ENCODE assay signal across 10 cellular contexts in the genomic region with DNA sequence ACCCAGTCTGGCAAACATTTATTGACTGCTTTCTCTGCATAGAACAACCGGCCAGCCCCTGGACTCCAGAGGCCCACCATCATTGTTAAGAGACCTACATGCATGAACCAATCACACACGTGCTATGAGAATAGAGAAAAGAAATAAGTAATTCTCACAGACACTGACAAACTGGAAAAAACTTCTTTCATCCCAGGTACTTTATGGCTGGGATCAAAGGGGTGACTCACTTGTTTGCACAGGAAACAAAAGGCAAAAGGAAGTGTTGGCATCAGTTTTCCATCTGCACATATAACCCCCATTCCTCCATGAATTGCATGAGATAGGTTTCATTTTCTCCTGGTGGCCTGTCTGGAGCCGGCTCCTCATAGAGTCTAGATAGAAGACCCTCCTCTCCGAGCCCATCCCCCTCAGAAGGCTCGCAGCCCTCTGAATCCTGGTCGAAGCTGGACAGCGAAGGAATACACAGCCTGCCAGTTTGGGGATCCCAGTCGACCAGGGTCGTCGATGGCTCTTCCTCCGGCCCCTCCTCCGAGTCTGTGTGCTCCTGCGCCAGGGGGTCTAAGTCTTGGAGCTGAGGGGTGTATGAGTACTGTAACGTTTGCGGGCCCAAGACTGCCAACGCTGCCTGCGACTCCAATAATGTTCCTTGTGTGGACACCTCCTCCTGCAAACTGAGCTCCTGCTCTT. TPM values are rescaled to one million over a fixed set of nuclear protein-coding genes. Genes with fewer than 3 reads are reported as not detected.
DNase-seq lines count a peak whose midpoint lies in the region; TF ChIP-seq lines count a peak whose summit lies in the region.
"Had no signal": no experiment of that assay in that cellular context is flagged by ENCODE, and none has a peak within 500 bp of the region (broad histone marks: within the 10 kb centered on the region; RNA-seq: fewer than 3 reads in every experiment).

No MANE protein-coding gene starts in this region.

- no peaks in the 10 kb centered on the region for H3K9me3 ChIP-seq in esophagus muscularis mucosa

- peak overlapping the region; percentile 85 for H3K27ac Mint-ChIP-seq in progenitor cell of endocrine pancreas
- H3K27ac Mint-ChIP-seq: activated CD4-positive, alpha-beta T cell treated with anti-CD3 and anti-CD28 coated beads, Interleukin-2, amount 10 ng/mL, durations not matched to agents 7 days and 5 days; activated naive CD4-positive, alpha-beta T cell treated with anti-CD3 and anti-CD28 coated beads, Interleukin-2, amount 10 ng/mL, durations not matched to agents 7 days and 5 days had no signal

- DNase-seq in HFF-Myc (ENCODE audit: extremely low read depth, low read depth) (peak; percentile 3), NCI-H748 (lab: John Stamatoyannopoulos, UW; ENCODE audit: unreplicated experiment) (peak; percentile 74), esophagus muscularis mucosa (ENCODE audit: extremely low spot score) (peak; percentile 82), progenitor cell of endocrine pancreas (ENCODE audit: low spot score, unreplicated experiment) (no peak), cerebellar cortex (ENCODE audit: low spot score) (no peak), erythroblast (lab: John Stamatoyannopoulos, UW) (no peak), cerebellar nuclear complex (lab: John Stamatoyannopoulos, UW) (no peak)
- DNase-seq: activated CD4-positive, alpha-beta T cell treated with anti-CD3 and anti-CD28 coated beads, Interleukin-2, amount 10 ng/mL, durations not matched to agents 7 days and 5 days; activated naive CD4-positive, alpha-beta T cell treated with anti-CD3 and anti-CD28 coated beads, Interleukin-2, amount 10 ng/mL, durations not matched to agents 7 days and 5 days had no signal

- TF ChIP-seq CTCF in HFF-Myc (IDR thresholded peaks at IDR 0.05; ENCODE audit: low read depth, low read length, missing control alignments) (no peak), esophagus muscularis mucosa (IDR thresholded peaks at IDR 0.05) (no peak), progenitor cell of endocrine pancreas (IDR thresholded peaks at IDR 0.05; ENCODE audit: unreplicated experiment) (no peak)

- H3K36me3 Mint-ChIP-seq in progenitor cell of endocrine pancreas (ENCODE audit: insufficient read depth), result no peaks in the 10 kb centered on the region
- H3K36me3 Mint-ChIP-seq: activated naive CD4-positive, alpha-beta T cell treated with anti-CD3 and anti-CD28 coated beads, Interleukin-2, amount 10 ng/mL, durations not matched to agents 7 days and 5 days had no signal

- H3K4me1 Mint-ChIP-seq in progenitor cell of endocrine pancreas (ENCODE audit: low read depth), result peaks cover 24% of the 10 kb centered on the region
- H3K4me1 Mint-ChIP-seq: activated CD4-positive, alpha-beta T cell treated with anti-CD3 and anti-CD28 coated beads, Interleukin-2, amount 10 ng/mL, durations not matched to agents 7 days and 5 days; activated naive CD4-positive, alpha-beta T cell treated with anti-CD3 and anti-CD28 coated beads, Interleukin-2, amount 10 ng/mL, durations not matched to agents 7 days and 5 days had no signal

- no peaks in the 10 kb centered on the region for H3K27me3 ChIP-seq in esophagus muscularis mucosa

- H3K27me3 Mint-ChIP-seq in progenitor cell of endocrine pancreas, result peaks cover 21% of the 10 kb centered on the region

- H3K9me3 Mint-ChIP-seq in progenitor cell of endocrine pancreas (ENCODE audit: low read depth), result no peaks in the 10 kb centered on the region
- H3K9me3 Mint-ChIP-seq: activated CD4-positive, alpha-beta T cell treated with anti-CD3 and anti-CD28 coated beads, Interleukin-2, amount 10 ng/mL, durations not matched to agents 7 days and 5 days; activated naive CD4-positive, alpha-beta T cell treated with anti-CD3 and anti-CD28 coated beads, Interleukin-2, amount 10 ng/mL, durations not matched to agents 7 days and 5 days had no signal

- no peak overlapping the region for H3K4me3 ChIP-seq in HFF-Myc (replicated peaks; ENCODE audit: low read depth, low read length)
- no peak overlapping the region for H3K4me3 ChIP-seq in esophagus muscularis mucosa
- H3K4me3 ChIP-seq: skin epidermis had no signal

- TF ChIP-seq POLR2A in esophagus muscularis mucosa (IDR thresholded peaks at IDR 0.05; ENCODE audit: low read depth), result no peak
- no peak for TF ChIP-seq POLR2A in erythroblast (IDR thresholded peaks at IDR 0.05; ENCODE audit: low read length)

- 52% methylated on average over 15 of the region's 17 CpGs for WGBS in esophagus muscularis mucosa

- H3K4me3 Mint-ChIP-seq in progenitor cell of endocrine pancreas (ENCODE audit: low read depth), result no peak overlapping the region
- H3K4me3 Mint-ChIP-seq: activated CD4-positive, alpha-beta T cell treated with anti-CD3 and anti-CD28 coated beads, Interleukin-2, amount 10 ng/mL, durations not matched to agents 7 days and 5 days; activated naive CD4-positive, alpha-beta T cell treated with anti-CD3 and anti-CD28 coated beads, Interleukin-2, amount 10 ng/mL, durations not matched to agents 7 days and 5 days had no signal

- intact Hi-C loops in esophagus muscularis mucosa (cut with DNase I), result no loop called here

- H3K4me1 ChIP-seq in esophagus muscularis mucosa, result no peaks in the 10 kb centered on the region

- no peaks in the 10 kb centered on the region for H3K36me3 ChIP-seq in esophagus muscularis mucosa

- no peak overlapping the region for H3K27ac ChIP-seq in esophagus muscularis mucosa (replicated peaks in 1 of 4)
- H3K27ac ChIP-seq: skin epidermis had no signal

- TF ChIP-seq EP300 in esophagus muscularis mucosa (IDR thresholded peaks at IDR 0.05), result no peak

RNA-seq across cellular contexts. Expression of a gene that starts 43.3 kb away (rescaled TPM):
- total RNA-seq in esophagus muscularis mucosa, result 1 to 10 TPM; 1.6 to 5.0 (median 2.2) TPM
- total RNA-seq in progenitor cell of endocrine pancreas, result 0.84 and 0.93 TPM in 2 replicates
- total RNA-seq: activated CD4-positive, alpha-beta T cell treated with anti-CD3 and anti-CD28 coated beads, Interleukin-2, amount 10 ng/mL, durations not matched to agents 7 days and 5 days had no signal

Comparison
In these comparisons a context has a peak if more than half of its experiments do, and no peak if none do; other contexts are left out.
1. DNase-seq: peak in HFF-Myc (single experiment), NCI-H748 (single experiment) and esophagus muscularis mucosa (single experiment); none in progenitor cell of endocrine pancreas (single experiment), cerebellar cortex (single experiment), erythroblast (0 of 2) and cerebellar nuclear complex (0 of 2).